13 cellular contexts compared by ENCODE assay signal in the genomic region with DNA sequence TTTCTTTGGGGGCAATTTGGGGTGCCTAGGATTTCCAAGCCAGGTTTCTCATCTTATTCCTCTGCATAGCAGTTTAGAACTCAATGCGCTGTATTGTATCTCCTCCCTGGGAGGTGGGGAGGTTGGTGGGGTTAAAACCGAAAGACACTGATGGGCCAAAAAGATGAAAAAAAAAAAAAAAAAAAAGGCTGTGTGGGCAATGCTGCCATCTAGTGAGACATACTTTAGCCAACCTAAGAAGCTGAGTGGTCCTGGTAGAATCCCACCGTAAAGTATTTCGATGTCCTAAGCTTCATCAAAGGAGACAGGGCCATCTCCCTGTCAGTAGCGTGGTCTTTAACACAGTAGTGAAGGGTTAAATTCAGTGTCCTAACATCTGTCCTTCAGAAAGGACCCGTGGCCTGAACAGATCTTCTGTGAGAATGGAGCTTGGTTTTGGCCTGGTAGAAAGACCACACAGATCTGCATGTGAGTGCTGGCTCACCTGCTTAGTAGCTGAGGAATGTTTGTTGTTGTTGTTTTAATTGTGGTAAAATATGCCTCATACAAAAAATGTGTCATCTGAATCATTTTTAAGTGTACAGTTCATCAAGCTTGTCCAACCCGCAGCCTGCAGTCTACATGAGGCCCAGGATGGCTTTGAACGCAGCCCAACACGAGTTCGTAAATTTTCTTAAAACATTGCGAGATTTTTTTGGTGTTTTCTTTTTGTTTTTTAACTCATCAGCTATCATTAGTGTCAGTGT.
DNase-seq lines count a peak whose midpoint lies in the region; TF ChIP-seq lines count a peak whose summit lies in the region.
"Had no signal": no experiment of that assay in that cellular context is flagged by ENCODE, and none has a peak within 500 bp of the region (broad histone marks: within the 10 kb centered on the region; RNA-seq: fewer than 3 reads in every experiment).

No MANE protein-coding gene starts in this region.

- H4K8ac ChIP-seq in mesenchymal stem cell (ENCODE audit: low read length): no peak overlapping the region

- no peaks in the 10 kb centered on the region for H3K79me1 ChIP-seq in mesenchymal stem cell (replicated peaks; ENCODE audit: low read length, poor library complexity, severe bottlenecking)

- no peak overlapping the region for H2AK5ac ChIP-seq in mesenchymal stem cell (ENCODE audit: low read length, severe bottlenecking)

- no peak overlapping the region for H3K18ac ChIP-seq in mesenchymal stem cell (ENCODE audit: low read depth in 1 of 2, low read length in 2 of 2)

- no peak overlapping the region for H3K4me2 ChIP-seq in mesenchymal stem cell (ENCODE audit: low read length, poor library complexity, severe bottlenecking)

- H3K4ac ChIP-seq in mesenchymal stem cell (ENCODE audit: low read depth in 1 of 2, low read length in 2 of 2): no peak overlapping the region

- H2BK5ac ChIP-seq in mesenchymal stem cell (ENCODE audit: low read depth, low read length, poor library complexity, severe bottlenecking): no peak overlapping the region

- H2BK15ac ChIP-seq in mesenchymal stem cell (ENCODE audit: low read depth, poor library complexity, severe bottlenecking): no peak overlapping the region

- 88% methylated on average over 11 of the region's 11 CpGs for WGBS in mesenchymal stem cell

- peaks cover 21% of the 10 kb centered on the region for H3K4me1 Mint-ChIP-seq in neural crest cell

- DNase-seq in Daoy (ENCODE audit: low read depth) (peak; percentile 26), NAMALWA (ENCODE audit: low spot score) (peak; percentile 38), cerebellum (ENCODE audit: low spot score) (peak; percentile 35), neural crest cell (ENCODE audit: low read depth, low spot score) (no peak), NCI-H2196 treated with DMSO at 0.1 percent for 48 hours (lab: John Stamatoyannopoulos, UW; ENCODE audit: unreplicated experiment) (no peak), mesenchymal stem cell (no peak), SJCRH30 (no peak)
- DNase-seq: activated T-cell treated with anti-CD3 and anti-CD28 coated beads, Interleukin-2, amount 50 U/mL, for 4 hours; effector memory CD4-positive, alpha-beta T cell; NCI-H1436 treated with DMSO at 0.1 percent for 48 hours; small intestine had no signal

- H3K36me3 ChIP-seq in mesenchymal stem cell (ENCODE audit: control insufficient read depth in 1 of 2, insufficient read depth in 2 of 2, low read depth in 1 of 2, low read length in 2 of 2) (no peaks in the 10 kb centered on the region), SJCRH30 (0 out of 2 replicates have a peak, but pooled peaks cover 3% of the 10 kb centered on the region)

- H3K4me3 ChIP-seq in mesenchymal stem cell (ENCODE audit: insufficient read depth in 1 of 2, low read depth in 1 of 2, low read length in 2 of 2) (no peak overlapping the region), SJCRH30 (no peak overlapping the region)

- H2BK120ac ChIP-seq in mesenchymal stem cell (ENCODE audit: low read depth, low read length): no peak overlapping the region

- no peak overlapping the region for H2AFZ ChIP-seq in mesenchymal stem cell (ENCODE audit: low read depth, low read length)

- H3K4me1 ChIP-seq in mesenchymal stem cell (ENCODE audit: control insufficient read depth, insufficient read depth, low read depth, low read length) (peaks cover 2% of the 10 kb centered on the region), SJCRH30 (peaks cover 9% of the 10 kb centered on the region; the same call in 1 of the 2 replicates)

- H3K9me3 Mint-ChIP-seq in neural crest cell: no peaks in the 10 kb centered on the region
- H3K9me3 Mint-ChIP-seq: activated T-cell treated with anti-CD3 and anti-CD28 coated beads, Interleukin-2, amount 50 U/mL, for 4 hours; stimulated activated naive CD8-positive, alpha-beta T cell treated with anti-CD3 and anti-CD28 coated beads, Interleukin-15, Interleukin-2, amounts not matched to agents 100 ng/mL and 50 ng/mL, for 24 hours; T-helper 1 cell treated with Interleukin-12 subunit alpha and Interleukin-12 subunit beta and Interleukin-4 antibody, amounts not matched to agents 30 μg/mL and 1 μg/mL, for 36 hours had no signal

- H3K36me3 Mint-ChIP-seq in neural crest cell (ENCODE audit: low read depth): no peaks in the 10 kb centered on the region

- H3K14ac ChIP-seq in mesenchymal stem cell (ENCODE audit: low read length in 2 of 2): no peak overlapping the region

- peaks cover 2% of the 10 kb centered on the region for H3K27me3 Mint-ChIP-seq in neural crest cell (ENCODE audit: low read depth)

- H2BK12ac ChIP-seq in mesenchymal stem cell (ENCODE audit: low read length in 2 of 2): no peak overlapping the region

- peaks cover 14 to 17% of the 10 kb centered on the region in 2 experiments for H3K27me3 ChIP-seq in mesenchymal stem cell (ENCODE audit: control insufficient read depth in 1 of 2, insufficient read depth in 1 of 2, low read length in 2 of 2)
- H3K27me3 ChIP-seq in SJCRH30: no peaks in the 10 kb centered on the region

- no peak overlapping the region for H3K27ac ChIP-seq in mesenchymal stem cell (ENCODE audit: low read length, poor library complexity, severe bottlenecking)
- no peak overlapping the region for H3K27ac ChIP-seq in SJCRH30

- H3K23ac ChIP-seq in mesenchymal stem cell (ENCODE audit: low read length in 2 of 2): no peak overlapping the region

- peak; percentile 54 for TF ChIP-seq CTCF in neural crest cell (conservative IDR thresholded peaks at IDR 0.05)

- H4K91ac ChIP-seq in mesenchymal stem cell (ENCODE audit: low read length): no peak overlapping the region

- no peaks in the 10 kb centered on the region for H3K9me3 ChIP-seq in mesenchymal stem cell (ENCODE audit: control insufficient read depth, low read length)
- no peaks in the 10 kb centered on the region for H3K9me3 ChIP-seq in SJCRH30 (replicated peaks)

- no peak overlapping the region for H3K27ac Mint-ChIP-seq in neural crest cell (ENCODE audit: unreplicated experiment)
- H3K27ac Mint-ChIP-seq: T-helper 1 cell treated with Interleukin-12 subunit alpha and Interleukin-12 subunit beta and Interleukin-4 antibody, amounts not matched to agents 30 μg/mL and 1 μg/mL, for 36 hours had no signal

- no peak overlapping the region for H3K4me3 Mint-ChIP-seq in neural crest cell
- H3K4me3 Mint-ChIP-seq: activated T-cell treated with anti-CD3 and anti-CD28 coated beads, Interleukin-2, amount 50 U/mL, for 4 hours; stimulated activated naive CD8-positive, alpha-beta T cell treated with anti-CD3 and anti-CD28 coated beads, Interleukin-15, Interleukin-2, amounts not matched to agents 100 ng/mL and 50 ng/mL, for 24 hours; T-helper 1 cell treated with Interleukin-12 subunit alpha and Interleukin-12 subunit beta and Interleukin-4 antibody, amounts not matched to agents 30 μg/mL and 1 μg/mL, for 36 hours had no signal

- H3K9ac ChIP-seq in mesenchymal stem cell (ENCODE audit: low read length): no peak overlapping the region

Comparison
In these comparisons a context has a peak if more than half of its experiments do, and no peak if none do; other contexts are left out.
1. DNase-seq: peak in Daoy (single experiment), NAMALWA (single experiment) and cerebellum (single experiment); none in neural crest cell (single experiment), NCI-H2196 treated with DMSO at 0.1 percent for 48 hours (single experiment), mesenchymal stem cell (single experiment) and SJCRH30 (0 of 2).